27 cellular contexts compared by ENCODE assay signal in genomic region chr6:160070831-160071230, GRCh38. TPM values are rescaled to one million over a fixed set of nuclear protein-coding genes. Genes with fewer than 3 reads are reported as not detected.
"Had no signal": no experiment of that assay in that cellular context is flagged by ENCODE, and none has a peak within 500 bp of the region (broad histone marks: within the 10 kb centered on the region; RNA-seq: fewer than 3 reads in every experiment).

No MANE protein-coding gene starts in this region.

- DNase-seq: activated CD4-positive, alpha-beta T cell treated with anti-CD3 and anti-CD28 coated beads for 48 hours; activated CD4-positive, alpha-beta T cell treated with anti-CD3 and anti-CD28 coated beads, Interleukin-2, amount 50 U/mL, for 48 hours; activated CD8-positive, alpha-beta memory T cell treated with anti-CD3 and anti-CD28 coated beads, Interleukin-2, amount 10 ng/mL, durations not matched to agents 7 days and 5 days; activated gamma-delta T cell treated with Interleukin-2 at 50 U/mL for 16 hours; activated T-cell treated with anti-CD3 and anti-CD28 coated beads for 4 hours; amniotic stem cell; brain microvascular endothelial cell; dorsolateral prefrontal cortex; effector memory CD4-positive, alpha-beta T cell; erythroblast; gastrocnemius medialis; glutamatergic neuron; left lung; lower lobe of right lung; mesendoderm; ovary; retina; stimulated activated CD4-positive, alpha-beta T cell treated with anti-CD3 and anti-CD28 coated beads, Interleukin-12 subunit alpha, Interleukin-12 subunit beta, amount 100 ng/mL, for 4 hours; stimulated activated CD4-positive, alpha-beta T cell treated with anti-CD3 and anti-CD28 coated beads, Interleukin-4, amount 100 ng/mL, for 1 hour; SW 1271; T-helper 9 cell had no signal

- H3K4me3 Mint-ChIP-seq: activated CD8-positive, alpha-beta memory T cell treated with anti-CD3 and anti-CD28 coated beads, Interleukin-2, amount 10 ng/mL, durations not matched to agents 7 days and 5 days; nephron; T-helper 1 cell treated with Interleukin-12 subunit alpha and Interleukin-12 subunit beta and Interleukin-4 antibody, amounts not matched to agents 30 μg/mL and 1 μg/mL, for 36 hours had no signal

- H3K27me3 Mint-ChIP-seq: activated CD8-positive, alpha-beta memory T cell treated with anti-CD3 and anti-CD28 coated beads, Interleukin-2, amount 10 ng/mL, durations not matched to agents 7 days and 5 days had no signal

- H3K27ac Mint-ChIP-seq: nephron had no signal

- H3K4me1 Mint-ChIP-seq: nephron had no signal

- ATAC-seq: activated CD4-positive, CD25-positive, alpha-beta regulatory T cell treated with anti-CD3 and anti-CD28 coated beads, Interleukin-2, amount 50 U/mL, for 24 hours; activated CD8-positive, alpha-beta memory T cell treated with anti-CD3 and anti-CD28 coated beads, Interleukin-2, amount 10 ng/mL, durations not matched to agents 7 days and 5 days; gastrocnemius medialis; left lung; lower lobe of right lung; sciatic nerve had no signal

- H3K9me3 Mint-ChIP-seq: nephron; T-helper 1 cell treated with Interleukin-12 subunit alpha and Interleukin-12 subunit beta and Interleukin-4 antibody, amounts not matched to agents 30 μg/mL and 1 μg/mL, for 36 hours had no signal

RNA-seq across cellular contexts. Expression of gene SLC22A1, which starts 50.8 kb away (rescaled TPM):
- total RNA-seq: cardiac septum, temporal lobe had no signal
